In genomic region chr1:1613509-1614082, GRCh38 we compare ENCODE assay signal across 2 cellular contexts.
TF ChIP-seq lines count a peak whose summit lies in the region.

No MANE protein-coding gene starts in this region.

TF ChIP-seq in SK-N-SH, 30 proteins besides CTCF, POLR2A, EP300 and RAD21 (continued from another document):
- TF ChIP-seq, protein P1, sequence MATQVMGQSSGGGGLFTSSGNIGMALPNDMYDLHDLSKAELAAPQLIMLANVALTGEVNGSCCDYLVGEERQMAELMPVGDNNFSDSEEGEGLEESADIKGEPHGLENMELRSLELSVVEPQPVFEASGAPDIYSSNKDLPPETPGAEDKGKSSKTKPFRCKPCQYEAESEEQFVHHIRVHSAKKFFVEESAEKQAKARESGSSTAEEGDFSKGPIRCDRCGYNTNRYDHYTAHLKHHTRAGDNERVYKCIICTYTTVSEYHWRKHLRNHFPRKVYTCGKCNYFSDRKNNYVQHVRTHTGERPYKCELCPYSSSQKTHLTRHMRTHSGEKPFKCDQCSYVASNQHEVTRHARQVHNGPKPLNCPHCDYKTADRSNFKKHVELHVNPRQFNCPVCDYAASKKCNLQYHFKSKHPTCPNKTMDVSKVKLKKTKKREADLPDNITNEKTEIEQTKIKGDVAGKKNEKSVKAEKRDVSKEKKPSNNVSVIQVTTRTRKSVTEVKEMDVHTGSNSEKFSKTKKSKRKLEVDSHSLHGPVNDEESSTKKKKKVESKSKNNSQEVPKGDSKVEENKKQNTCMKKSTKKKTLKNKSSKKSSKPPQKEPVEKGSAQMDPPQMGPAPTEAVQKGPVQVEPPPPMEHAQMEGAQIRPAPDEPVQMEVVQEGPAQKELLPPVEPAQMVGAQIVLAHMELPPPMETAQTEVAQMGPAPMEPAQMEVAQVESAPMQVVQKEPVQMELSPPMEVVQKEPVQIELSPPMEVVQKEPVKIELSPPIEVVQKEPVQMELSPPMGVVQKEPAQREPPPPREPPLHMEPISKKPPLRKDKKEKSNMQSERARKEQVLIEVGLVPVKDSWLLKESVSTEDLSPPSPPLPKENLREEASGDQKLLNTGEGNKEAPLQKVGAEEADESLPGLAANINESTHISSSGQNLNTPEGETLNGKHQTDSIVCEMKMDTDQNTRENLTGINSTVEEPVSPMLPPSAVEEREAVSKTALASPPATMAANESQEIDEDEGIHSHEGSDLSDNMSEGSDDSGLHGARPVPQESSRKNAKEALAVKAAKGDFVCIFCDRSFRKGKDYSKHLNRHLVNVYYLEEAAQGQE (IDR thresholded peaks at IDR 0.05; ENCODE audit: low read depth, low read length), result no peak
- TF ChIP-seq TAF1 (IDR thresholded peaks at IDR 0.05; ENCODE audit: borderline replicate concordance, low read depth, low read length) (no peak), FOSL2 (IDR thresholded peaks at IDR 0.05; ENCODE audit: borderline replicate concordance, low read depth) (no peak)
TF ChIP-seq in SK-N-SH: peak in this region for 0.

TF ChIP-seq in SK-N-SH treated with all-trans-retinoic acid at 6 μM for 48 hours, 23 proteins besides CTCF, POLR2A, EP300 and RAD21 (continued from another document):
- TF ChIP-seq OSR1 (CRISPR knock-in tag; IDR thresholded peaks at IDR 0.05), result no peak
- TF ChIP-seq ZC3H10 (CRISPR knock-in tag; IDR thresholded peaks at IDR 0.05), result no peak
- TF ChIP-seq SNAI2 (CRISPR knock-in tag; IDR thresholded peaks at IDR 0.05), result no peak
